In genomic region chr11:68295940-68296339, GRCh38 we compare ENCODE assay signal across 1 cellular context.
TF ChIP-seq lines count a peak whose summit lies in the region.

No MANE protein-coding gene starts in this region.

TF ChIP-seq in HepG2, 621 proteins besides CTCF, POLR2A, EP300 and RAD21:
- TF ChIP-seq ZNF513 (CRISPR knock-in tag; conservative IDR thresholded peaks at IDR 0.05): no peak
- TF ChIP-seq ZNF230 (CRISPR knock-in tag; IDR thresholded peaks at IDR 0.05): no peak
- TF ChIP-seq ZNF660 (CRISPR knock-in tag; IDR thresholded peaks at IDR 0.05; ENCODE audit: borderline replicate concordance, low read depth): no peak
- no peak for TF ChIP-seq FOSL1 (CRISPR knock-in tag; IDR thresholded peaks at IDR 0.05; ENCODE audit: borderline replicate concordance)
- TF ChIP-seq ZNF512 (CRISPR knock-in tag; IDR thresholded peaks at IDR 0.05): no peak
- no peak for TF ChIP-seq ELK4 (CRISPR knock-in tag; IDR thresholded peaks at IDR 0.05; ENCODE audit: borderline replicate concordance)
- TF ChIP-seq ZNF737 (CRISPR knock-in tag; IDR thresholded peaks at IDR 0.05; ENCODE audit: borderline replicate concordance): no peak
- no peak for TF ChIP-seq SP1 (IDR thresholded peaks at IDR 0.05)
- TF ChIP-seq SP1 (CRISPR knock-in tag; IDR thresholded peaks at IDR 0.05): no peak
- TF ChIP-seq BRD4 (CRISPR knock-in tag; IDR thresholded peaks at IDR 0.05): no peak
- TF ChIP-seq ZIK1 (CRISPR knock-in tag; IDR thresholded peaks at IDR 0.05; ENCODE audit: borderline replicate concordance, low read depth): no peak
- TF ChIP-seq ATF2 (CRISPR knock-in tag; IDR thresholded peaks at IDR 0.05): no peak
- TF ChIP-seq SP5 (CRISPR knock-in tag; IDR thresholded peaks at IDR 0.05; ENCODE audit: borderline replicate concordance, low read depth): no peak
- TF ChIP-seq THAP7 (CRISPR knock-in tag; IDR thresholded peaks at IDR 0.05): no peak
- TF ChIP-seq MATR3 (CRISPR knock-in tag; IDR thresholded peaks at IDR 0.05): no peak
- TF ChIP-seq ZNF3 (CRISPR knock-in tag; IDR thresholded peaks at IDR 0.05): no peak
